In genomic region chr3:125072749-125073404, GRCh38 we compare ENCODE assay signal across 16 cellular contexts. TPM values are rescaled to one million over a fixed set of nuclear protein-coding genes. Genes with fewer than 3 reads are reported as not detected.
DNase-seq lines count a peak whose midpoint lies in the region; ATAC-seq and TF ChIP-seq lines count a peak whose summit lies in the region.
"Had no signal": no experiment of that assay in that cellular context is flagged by ENCODE, and none has a peak within 500 bp of the region (broad histone marks: within the 10 kb centered on the region; RNA-seq: fewer than 3 reads in every experiment).

No MANE protein-coding gene starts in this region.

- H3K9me3 ChIP-seq in right cardiac atrium (ENCODE audit: control insufficient read depth, low read length) (no peaks in the 10 kb centered on the region), smooth muscle cell (replicated peaks; ENCODE audit: low read depth) (no peaks in the 10 kb centered on the region)
- H3K9me3 ChIP-seq: Peyer's patch had no signal

- H3K27me3 ChIP-seq in right cardiac atrium (ENCODE audit: control insufficient read depth, insufficient read depth), result no peaks in the 10 kb centered on the region
- H3K27me3 ChIP-seq in smooth muscle cell (ENCODE audit: low read depth), result no peaks in the 10 kb centered on the region
- H3K27me3 ChIP-seq: Peyer's patch had no signal

- H3K79me2 ChIP-seq in smooth muscle cell (ENCODE audit: low read depth), result no peaks in the 10 kb centered on the region

- H4K20me1 ChIP-seq in smooth muscle cell (ENCODE audit: low read depth), result no peaks in the 10 kb centered on the region

- DNase-seq in Right ventricle myocardium inferior (ENCODE audit: missing footprints), result no peak
- DNase-seq in right cardiac atrium, result no peak
- peak; percentile 83 for DNase-seq in NCI-H1694 (lab: John Stamatoyannopoulos, UW)
- DNase-seq in SK-N-DZ (ENCODE audit: low spot score), result peak; percentile 91
- DNase-seq in smooth muscle cell (lab: John Stamatoyannopoulos, UW; ENCODE audit: unreplicated experiment), result no peak
- no peak for DNase-seq in NCI-H345 treated with DMSO at 0.1 percent for 48 hours (lab: John Stamatoyannopoulos, UW; ENCODE audit: unreplicated experiment)
- no peak for DNase-seq in NCI-H2107 treated with DMSO at 0.1 percent for 48 hours (lab: John Stamatoyannopoulos, UW; ENCODE audit: unreplicated experiment)
- no peak for DNase-seq in NK-92 treated with Interleukin-12 subunit alpha and Interleukin-12 subunit beta, amount 100 ng/mL, for 24 hours (lab: John Stamatoyannopoulos, UW)
- DNase-seq: CD4-positive, CD25-positive, alpha-beta regulatory T cell; NCI-H1092; NCI-H69; Peyer's patch; SHP77 had no signal

- no peak for TF ChIP-seq CTCF in smooth muscle cell (IDR thresholded peaks at IDR 0.05; ENCODE audit: borderline replicate concordance, insufficient read depth, poor library complexity, severe bottlenecking)

- intact Hi-C loops in Right ventricle myocardium inferior (cut with DNase I), result no loop called here
- intact Hi-C loops in right cardiac atrium (cut with DNase I), result no loop called here

- H3F3A ChIP-seq in smooth muscle cell (ENCODE audit: low read depth), result no peaks in the 10 kb centered on the region

- WGBS in right cardiac atrium, result 65% methylated on average over 4 of the region's 4 CpGs
- 34% methylated on average over 4 of the region's 4 CpGs for WGBS in smooth muscle cell (ENCODE audit: low lambda C conversion rate)

- no peak overlapping the region for H2AFZ ChIP-seq in smooth muscle cell (ENCODE audit: low read depth)

- H3K36me3 ChIP-seq in smooth muscle cell (ENCODE audit: low read depth), result no peaks in the 10 kb centered on the region
- H3K36me3 ChIP-seq: Peyer's patch had no signal

- peak overlapping the region; percentile 17 for H3K4me2 ChIP-seq in smooth muscle cell

- ATAC-seq in Right ventricle myocardium inferior (peak; percentile 22), right cardiac atrium (no peak)
- ATAC-seq: HCT116, K562 had no signal

- peaks cover 2% of the 10 kb centered on the region for H3K4me1 ChIP-seq in right cardiac atrium (ENCODE audit: control insufficient read depth, insufficient read depth, low read length)
- no peaks in the 10 kb centered on the region for H3K4me1 ChIP-seq in smooth muscle cell (ENCODE audit: low read depth)
- H3K4me1 ChIP-seq: Peyer's patch had no signal

- H3K27ac ChIP-seq in right cardiac atrium (ENCODE audit: low read length) (no peak overlapping the region), smooth muscle cell (ENCODE audit: low read depth) (no peak overlapping the region)
- H3K27ac ChIP-seq: GM23248, Peyer's patch had no signal

- no peak overlapping the region for H3K9ac ChIP-seq in smooth muscle cell (ENCODE audit: low read depth)
- H3K9ac ChIP-seq: GM23248 had no signal

- no peak overlapping the region for H3K4me3 ChIP-seq in right cardiac atrium (ENCODE audit: low read length)
- no peak overlapping the region for H3K4me3 ChIP-seq in smooth muscle cell
- H3K4me3 ChIP-seq: GM23248, K562, Peyer's patch had no signal

RNA-seq across cellular contexts. Expression of gene HEG1, which starts 17.1 kb away (rescaled TPM):
- 95.0 TPM for total RNA-seq in Right ventricle myocardium inferior
- total RNA-seq in right cardiac atrium, result 100 to 1,000 TPM; 130 to 193 (median 151) TPM
- polyA plus RNA-seq in right cardiac atrium, result 42.3 TPM
- 2.4 and 8.2 TPM in 2 replicates for polyA plus RNA-seq in SK-N-DZ (2014; cell fraction: cytosol; rRNA removed)
- 1.9 and 3.7 TPM in 2 replicates for polyA plus RNA-seq in SK-N-DZ (2014; cell fraction: nucleus; rRNA removed)
- total RNA-seq in smooth muscle cell, result 43.5 and 50.3 TPM in 2 replicates
- 28.0 and 32.8 TPM in 2 replicates for polyA plus RNA-seq in smooth muscle cell
- polyA plus RNA-seq: K562 had no signal

Comparison
In these comparisons a context has a peak if more than half of its experiments do, and no peak if none do; other contexts are left out.
1. DNase-seq: peak in NCI-H1694 (single experiment) and SK-N-DZ (single experiment); none in Right ventricle myocardium inferior (single experiment), right cardiac atrium (0 of 3), smooth muscle cell (single experiment), NCI-H345 treated with DMSO at 0.1 percent for 48 hours (single experiment), NCI-H2107 treated with DMSO at 0.1 percent for 48 hours (single experiment) and NK-92 treated with Interleukin-12 subunit alpha and Interleukin-12 subunit beta, amount 100 ng/mL, for 24 hours (single experiment).